Comparison of ENCODE assay signal across 16 cellular contexts in genomic region chr3:106827515-106828213, GRCh38.
A peak's percentile ranks its signal among the peaks of the same experiment; 100 is the strongest.
DNase-seq lines count a peak whose midpoint lies in the region; ATAC-seq, FAIRE-seq and TF ChIP-seq lines count a peak whose summit lies in the region.
"Had no signal": no experiment of that assay in that cellular context is flagged by ENCODE, and none has a peak within 500 bp of the region (broad histone marks: within the 10 kb centered on the region; RNA-seq: fewer than 3 reads in every experiment).

No MANE protein-coding gene starts in this region.

- H3K9me3 Mint-ChIP-seq in WTC11, result peaks cover 22% of the 10 kb centered on the region
- peaks cover 8% of the 10 kb centered on the region for H3K9me3 Mint-ChIP-seq in CD4-positive, alpha-beta T cell

- intact Hi-C loops in HepG2 (cut with micrococcal nuclease; ENCODE audit: unreplicated experiment), result no loop called here
- intact Hi-C loops in right lobe of liver (cut with DNase I), result no loop called here
- intact Hi-C loops in CD4-positive, alpha-beta T cell (cut with DNase I, micrococcal nuclease), result no loop called here

- peaks cover 78% of the 10 kb centered on the region for H3K4me1 Mint-ChIP-seq in WTC11
- no peaks in the 10 kb centered on the region for H3K4me1 Mint-ChIP-seq in CD4-positive, alpha-beta T cell (ENCODE audit: low read depth)

- CTCF ChIA-PET in HepG2 (lab: Yijun Ruan, JAX; ENCODE audit: low intra/inter-chr PET ratio, low total read pairs), result no interaction called here
- CTCF ChIA-PET in WTC11 (lab: Charles Lee), result interaction anchor here (2.4 kb wide), 1 partner anchor 237 kb away, joined by 20 read pairs; no protein-coding TSS in a partner anchor
- CTCF ChIA-PET in CD4-positive, alpha-beta T cell (lab: Charles Lee), result no interaction called here

- POLR2A ChIA-PET in HepG2 (lab: Yijun Ruan, JAX), result no interaction called here
- POLR2A ChIA-PET in WTC11 (lab: Charles Lee), result no interaction called here
- POLR2A ChIA-PET in CD4-positive, alpha-beta T cell (lab: Charles Lee), result no interaction called here

- no peaks in the 10 kb centered on the region for H3K79me2 ChIP-seq in HepG2 (ENCODE audit: insufficient read depth, low read length)
- no peaks in the 10 kb centered on the region for H3K79me2 ChIP-seq in hepatocyte

- H3K4me2 ChIP-seq in HepG2 (ENCODE audit: low read depth, low read length) (no peak overlapping the region), hepatocyte (no peak overlapping the region)

- H3K36me3 ChIP-seq in HepG2 (replicated peaks in 1 of 2; ENCODE audit: control insufficient read depth in 1 of 2, insufficient read depth in 2 of 2, low read length in 2 of 2) (no peaks in the 10 kb centered on the region), right lobe of liver (no peaks in the 10 kb centered on the region), hepatocyte (replicated peaks; ENCODE audit: insufficient read depth, low read depth) (no peaks in the 10 kb centered on the region)

- H3K27ac ChIP-seq in HepG2 (ENCODE audit: extremely low read length, insufficient read depth, low read length) (no peak overlapping the region), right lobe of liver (no peak overlapping the region), hepatocyte (peak overlapping the region; percentile 5)
- H3K27ac ChIP-seq in CD4-positive, alpha-beta T cell (ENCODE audit: low read depth, low read length), result no peak overlapping the region

- H3K4me3 ChIP-seq in HepG2 (replicated peaks in 1 of 3; ENCODE audit: insufficient read depth in 1 of 3, low read depth in 2 of 3, low read length in 3 of 3), result no peak overlapping the region
- H3K4me3 ChIP-seq in right lobe of liver, result no peak overlapping the region
- H3K4me3 ChIP-seq in hepatocyte, result no peak overlapping the region

- TF ChIP-seq CTCF in HepG2 (CRISPR knock-in tag; IDR thresholded peaks at IDR 0.05), result no peak
- no peak for TF ChIP-seq CTCF in right lobe of liver (IDR thresholded peaks at IDR 0.05)
- TF ChIP-seq CTCF in WTC11 (IDR thresholded peaks at IDR 0.05), result no peak
- TF ChIP-seq CTCF in hepatocyte (IDR thresholded peaks at IDR 0.05; ENCODE audit: poor library complexity), result no peak
- no peak for TF ChIP-seq CTCF in CD4-positive, alpha-beta T cell (IDR thresholded peaks at IDR 0.05)

- FAIRE-seq in HepG2 (lab: Jason Lieb, UNC) (no peak), urothelium cell line (lab: Jason Lieb, UNC) (no peak)

- H2AFZ ChIP-seq in HepG2 (ENCODE audit: low read length), result no peak overlapping the region
- H2AFZ ChIP-seq in hepatocyte, result peak overlapping the region; percentile 20

- WGBS in HepG2 (ENCODE audit: low lambda C conversion rate), result 2% methylated on average over 5 of the region's 5 CpGs
- 36% methylated on average over 5 of the region's 5 CpGs for WGBS in right lobe of liver (ENCODE audit: insufficient coverage, low coverage, low lambda C conversion rate, missing lambda C conversion rate)
- 42% methylated on average over 5 of the region's 5 CpGs for WGBS in hepatocyte (ENCODE audit: low lambda C conversion rate, missing lambda C conversion rate)

- H3K4me3 Mint-ChIP-seq in WTC11, result no peak overlapping the region
- no peak overlapping the region for H3K4me3 Mint-ChIP-seq in CD4-positive, alpha-beta T cell

- no peak for TF ChIP-seq EP300 in HepG2 (IDR thresholded peaks at IDR 0.05; ENCODE audit: low read depth in 2 of 2, low read length in 2 of 2)
- no peak for TF ChIP-seq EP300 in HepG2 (CRISPR knock-in tag; IDR thresholded peaks at IDR 0.05; ENCODE audit: borderline replicate concordance)

- TF ChIP-seq POLR2A in HepG2 (IDR thresholded peaks at IDR 0.05; ENCODE audit: insufficient read depth in 1 of 2, low read depth in 2 of 2, low read length in 2 of 2), result no peak
- TF ChIP-seq POLR2A in right lobe of liver (IDR thresholded peaks at IDR 0.05), result no peak

- no peaks in the 10 kb centered on the region for H4K20me1 ChIP-seq in HepG2 (ENCODE audit: insufficient read depth, low read length)
- no peaks in the 10 kb centered on the region for H4K20me1 ChIP-seq in hepatocyte (ENCODE audit: insufficient read depth, poor library complexity, severe bottlenecking)

- H3K27ac Mint-ChIP-seq in WTC11, result peak overlapping the region; percentile 82
- H3K27ac Mint-ChIP-seq in CD4-positive, alpha-beta T cell, result no peak overlapping the region
- H3K27ac Mint-ChIP-seq: stimulated activated naive CD8-positive, alpha-beta T cell treated with anti-CD3 and anti-CD28 coated beads, Interleukin-15, amount 100 ng/mL, for 72 hours had no signal

- peaks cover 56% of the 10 kb centered on the region for H3K27me3 Mint-ChIP-seq in WTC11 (ENCODE audit: low read depth)
- no peaks in the 10 kb centered on the region for H3K27me3 Mint-ChIP-seq in CD4-positive, alpha-beta T cell
- H3K27me3 Mint-ChIP-seq: stimulated activated naive CD8-positive, alpha-beta T cell treated with anti-CD3 and anti-CD28 coated beads, Interleukin-15, amount 100 ng/mL, for 72 hours had no signal

- no peaks in the 10 kb centered on the region for H3K27me3 ChIP-seq in HepG2 (ENCODE audit: control insufficient read depth in 1 of 2, insufficient read depth in 2 of 2, low read length in 2 of 2)
- no peaks in the 10 kb centered on the region for H3K27me3 ChIP-seq in right lobe of liver
- no peaks in the 10 kb centered on the region for H3K27me3 ChIP-seq in hepatocyte
- H3K27me3 ChIP-seq in CD4-positive, alpha-beta T cell (ENCODE audit: control insufficient read depth, insufficient read depth, low read length), result no peaks in the 10 kb centered on the region

- H3K9me3 ChIP-seq in HepG2 (ENCODE audit: low read length) (peaks cover 14% of the 10 kb centered on the region), right lobe of liver (no peaks in the 10 kb centered on the region), hepatocyte (ENCODE audit: low read depth) (peaks cover 2% of the 10 kb centered on the region)
- peaks cover 7% of the 10 kb centered on the region for H3K9me3 ChIP-seq in CD4-positive, alpha-beta T cell (ENCODE audit: control insufficient read depth, low read length)

- H3K9ac ChIP-seq in HepG2 (ENCODE audit: insufficient read depth, low read depth, low read length), result no peak overlapping the region

- peaks cover 19% of the 10 kb centered on the region for H3K36me3 Mint-ChIP-seq in WTC11
- H3K36me3 Mint-ChIP-seq in CD4-positive, alpha-beta T cell (ENCODE audit: low read depth), result no peaks in the 10 kb centered on the region

- ATAC-seq in HepG2 (no peak), right lobe of liver (no peak), WTC11 (no peak)
- ATAC-seq in CD4-positive, alpha-beta T cell (ENCODE audit: poor library complexity), result no peak
- ATAC-seq: Panc1 had no signal

- in situ Hi-C loops in HepG2 (cut with HindIII; ENCODE audit: extremely low pct_ligation_motif_present, low pct_unique_long_range_greater_than_20kb), result no loop called here

- no peak for TF ChIP-seq RAD21 in HepG2 (CRISPR knock-in tag; IDR thresholded peaks at IDR 0.05)

- DNase-seq in HepG2 (ENCODE audit: low spot score) (no peak), right lobe of liver (no peak), WTC11 (ENCODE audit: low spot score) (no peak), hepatocyte (ENCODE audit: low spot score) (no peak), urothelium cell line (ENCODE audit: low spot score) (peak; percentile 8), NCI-H226 (no peak), CD1c-positive myeloid dendritic cell (ENCODE audit: extremely low spot score) (no peak)
- no peak for DNase-seq in CD4-positive, alpha-beta T cell
- DNase-seq: activated CD4-positive, alpha-beta T cell treated with anti-CD3 and anti-CD28 coated beads, Interleukin-2, amount 50 U/mL, for 4 hours; aorta; midbrain; NCI-H2029; NCI-H524 treated with DMSO at 0.1 percent for 48 hours; nucleus accumbens; stimulated activated naive CD8-positive, alpha-beta T cell treated with anti-CD3 and anti-CD28 coated beads, Interleukin-15, amount 100 ng/mL, for 72 hours had no signal

- no peaks in the 10 kb centered on the region for H3K9me2 ChIP-seq in hepatocyte (replicated peaks; ENCODE audit: insufficient read depth)

- BruUV-seq in HepG2 (replicated peaks; lab: Mats Ljungman, UMichigan), result no TSS peak

- H3K4me1 ChIP-seq in HepG2 (ENCODE audit: insufficient read depth, low read length) (no peaks in the 10 kb centered on the region), right lobe of liver (no peaks in the 10 kb centered on the region), hepatocyte (ENCODE audit: insufficient read depth) (peaks cover 18% of the 10 kb centered on the region)

TF ChIP-seq in HepG2, 621 proteins besides CTCF, POLR2A, EP300 and RAD21:
- no peak for TF ChIP-seq ZNF557 (CRISPR knock-in tag; IDR thresholded peaks at IDR 0.05)
- peak; percentile 94 for TF ChIP-seq MAFF (IDR thresholded peaks at IDR 0.05; ENCODE audit: low read depth, low read length)
- peak; percentile 93 to 96 for TF ChIP-seq MAFK (conservative IDR thresholded peaks at IDR 0.05 in 1 of 2, IDR thresholded peaks at IDR 0.05 in 1 of 2; ENCODE audit: low read length in 2 of 2)
TF ChIP-seq in HepG2: peak in this region for 2.

TF ChIP-seq in WTC11, 78 proteins besides CTCF, POLR2A, EP300 and RAD21 (continues in another document):
- TF ChIP-seq EMX1 (CRISPR knock-in tag; IDR thresholded peaks at IDR 0.05) (no peak), IRF2 (CRISPR knock-in tag; IDR thresholded peaks at IDR 0.05; ENCODE audit: borderline replicate concordance, low read depth) (no peak), RORB (CRISPR knock-in tag; IDR thresholded peaks at IDR 0.05) (no peak), NFYB (CRISPR knock-in tag; conservative IDR thresholded peaks at IDR 0.05; ENCODE audit: low read depth) (no peak), E2F5 (CRISPR knock-in tag; IDR thresholded peaks at IDR 0.05) (no peak)
